Comparison of ENCODE assay signal across 1 cellular context in genomic region chr1:203340112-203340804, GRCh38.
A peak's percentile ranks its signal among the peaks of the same experiment; 100 is the strongest.
TF ChIP-seq lines count a peak whose summit lies in the region.

No MANE protein-coding gene starts in this region.

TF ChIP-seq in SK-N-SH, 30 proteins besides CTCF, POLR2A, EP300 and RAD21 (continued from another document):
- TF ChIP-seq MAX (IDR thresholded peaks at IDR 0.05; ENCODE audit: low read depth) (no peak), SIN3A (IDR thresholded peaks at IDR 0.05; ENCODE audit: borderline replicate concordance, low read depth, low read length) (no peak), SMC3 (IDR thresholded peaks at IDR 0.05; ENCODE audit: low read depth, low read length) (peak; percentile 97), FOSL2 (IDR thresholded peaks at IDR 0.05; ENCODE audit: borderline replicate concordance, low read depth) (no peak), EZH2phosphoT487 (IDR thresholded peaks at IDR 0.05; ENCODE audit: borderline replicate concordance, low read depth) (no peak), POLR2AphosphoS5 (IDR thresholded peaks at IDR 0.05; ENCODE audit: low read depth, low read length) (no peak), RXRA (IDR thresholded peaks at IDR 0.05; ENCODE audit: borderline replicate concordance, low read depth) (no peak), GABPA (IDR thresholded peaks at IDR 0.05; ENCODE audit: low read depth) (no peak), MXI1 (IDR thresholded peaks at IDR 0.05; ENCODE audit: low read depth, low read length) (peak; percentile 53; the same call in 1 of the 2 replicates), TEAD4 (IDR thresholded peaks at IDR 0.05; ENCODE audit: borderline replicate concordance, insufficient read depth) (no peak), PBX3 (IDR thresholded peaks at IDR 0.05) (no peak), RFX5 (IDR thresholded peaks at IDR 0.05; ENCODE audit: low read length) (peak; percentile 65; the same call in 1 of the 2 replicates), MEF2A (IDR thresholded peaks at IDR 0.05; ENCODE audit: borderline replicate concordance, low read depth) (no peak), IRF3 (IDR thresholded peaks at IDR 0.05; ENCODE audit: low read depth, low read length) (no peak), TAF1 (IDR thresholded peaks at IDR 0.05; ENCODE audit: borderline replicate concordance, low read depth, low read length) (no peak), CHD2 (IDR thresholded peaks at IDR 0.05; ENCODE audit: low read length, partially characterized antibody) (peak; percentile 26), NFIC (IDR thresholded peaks at IDR 0.05; ENCODE audit: borderline replicate concordance) (no peak), YY1 (IDR thresholded peaks at IDR 0.05; ENCODE audit: low read depth) (no peak), ELF1 (IDR thresholded peaks at IDR 0.05) (no peak)
